In the genomic region with DNA sequence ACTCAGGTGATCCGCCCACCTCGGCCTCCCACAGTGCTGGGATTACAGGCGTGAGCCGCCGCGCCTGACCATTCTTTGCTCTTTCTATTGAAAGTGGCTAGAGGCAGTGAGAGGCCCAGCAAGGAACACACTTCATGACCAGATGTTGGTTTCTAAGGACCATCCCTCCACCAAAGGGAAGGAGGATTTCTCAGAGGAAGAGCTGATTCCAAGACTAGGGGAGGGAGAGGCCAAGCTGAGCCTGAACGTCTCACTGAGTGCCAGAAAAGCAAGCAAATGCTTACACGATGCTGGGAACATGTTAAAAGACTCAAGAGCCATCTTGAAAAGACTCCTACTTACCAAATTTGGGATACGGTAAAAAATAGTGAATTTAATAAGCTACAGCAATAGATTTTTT, we compare ENCODE assay signal across 30 cellular contexts.
DNase-seq lines count a peak whose midpoint lies in the region; ATAC-seq and TF ChIP-seq lines count a peak whose summit lies in the region.
"Had no signal": no experiment of that assay in that cellular context is flagged by ENCODE, and none has a peak within 500 bp of the region (broad histone marks: within the 10 kb centered on the region; RNA-seq: fewer than 3 reads in every experiment).

No MANE protein-coding gene starts in this region.

- no TSS peak for BruUV-seq in MCF 10A (replicated peaks; lab: Mats Ljungman, UMichigan)

- 38 to 41% methylated on average over 3 of the region's 9 CpGs for whole genome bisulfite sequencing in gastroesophageal sphincter (ENCODE audit: low coverage in 1 of 2), 2 donors

- TF ChIP-seq POLR2A in breast epithelium (IDR thresholded peaks at IDR 0.05): no peak
- TF ChIP-seq POLR2A in gastroesophageal sphincter (IDR thresholded peaks at IDR 0.05): no peak

- H3K36me3 Mint-ChIP-seq in MCF 10A (ENCODE audit: insufficient read depth, unreplicated experiment): peaks cover 11% of the 10 kb centered on the region
- peaks cover 15% of the 10 kb centered on the region for H3K36me3 Mint-ChIP-seq in nephron (ENCODE audit: low read depth)
- peaks cover 15% of the 10 kb centered on the region for H3K36me3 Mint-ChIP-seq in type B pancreatic cell
- H3K36me3 Mint-ChIP-seq in activated CD4-positive, alpha-beta T cell treated with anti-CD3 and anti-CD28 coated beads, Interleukin-2, amount 10 ng/mL, durations not matched to agents 24 days and 14 days (ENCODE audit: low read depth): no peaks in the 10 kb centered on the region
- H3K36me3 Mint-ChIP-seq: activated CD4-positive, alpha-beta memory T cell treated with anti-CD3 and anti-CD28 coated beads for 36 hours; naive B cell had no signal

- CTCF ChIA-PET in MCF 10A (lab: Yijun Ruan, JAX): interaction anchor here (2.0 kb wide), 1 partner anchor 119 kb away, joined by 10 read pairs; no protein-coding TSS in a partner anchor

- POLR2A ChIA-PET in MCF 10A (lab: Yijun Ruan, JAX): no interaction called here

- H3K4me1 ChIP-seq in breast epithelium (no peaks in the 10 kb centered on the region), gastroesophageal sphincter (peaks cover 0 to 56% (median 4%) of the 10 kb centered on the region in 3 donors)
- H3K4me1 ChIP-seq: adrenal gland had no signal

- no peak for TF ChIP-seq CTCF in breast epithelium (IDR thresholded peaks at IDR 0.05)
- TF ChIP-seq CTCF in MCF 10A (IDR thresholded peaks at IDR 0.05; ENCODE audit: unreplicated experiment): no peak
- no peak for TF ChIP-seq CTCF in gastroesophageal sphincter (IDR thresholded peaks at IDR 0.05)
- no peak for TF ChIP-seq CTCF in nephron (IDR thresholded peaks at IDR 0.05; ENCODE audit: unreplicated experiment in 3 of 3)
- no peak for TF ChIP-seq CTCF in type B pancreatic cell (conservative IDR thresholded peaks at IDR 0.05)

- H3K27me3 Mint-ChIP-seq in MCF 10A (ENCODE audit: insufficient read depth, unreplicated experiment) (no peaks in the 10 kb centered on the region), nephron (ENCODE audit: low read depth) (no peaks in the 10 kb centered on the region), type B pancreatic cell (no peaks in the 10 kb centered on the region)
- H3K27me3 Mint-ChIP-seq in activated CD4-positive, alpha-beta T cell treated with anti-CD3 and anti-CD28 coated beads, Interleukin-2, amount 10 ng/mL, durations not matched to agents 24 days and 14 days: peaks cover 13% of the 10 kb centered on the region

- H3K27ac ChIP-seq in breast epithelium: peak overlapping the region; percentile 33 to 43
- H3K27ac ChIP-seq in gastroesophageal sphincter: peak overlapping the region in 2 of 4 donors; percentile 12 to 29
- H3K27ac ChIP-seq: 22Rv1, adrenal gland, brain microvascular endothelial cell had no signal

- H3K27me3 ChIP-seq in breast epithelium (no peaks in the 10 kb centered on the region), gastroesophageal sphincter (no peaks in the 10 kb centered on the region)
- H3K27me3 ChIP-seq: adrenal gland, brain microvascular endothelial cell, MG63 had no signal

- no peak overlapping the region for H3K4me3 Mint-ChIP-seq in MCF 10A (ENCODE audit: unreplicated experiment)
- H3K4me3 Mint-ChIP-seq in nephron: peak overlapping the region in 1 of 3 experiments; percentile 40
- peak overlapping the region; percentile 12 for H3K4me3 Mint-ChIP-seq in type B pancreatic cell
- no peak overlapping the region for H3K4me3 Mint-ChIP-seq in activated CD4-positive, alpha-beta T cell treated with anti-CD3 and anti-CD28 coated beads, Interleukin-2, amount 10 ng/mL, durations not matched to agents 24 days and 14 days
- H3K4me3 Mint-ChIP-seq: activated CD4-positive, alpha-beta memory T cell treated with anti-CD3 and anti-CD28 coated beads for 36 hours; activated naive CD4-positive, alpha-beta T cell treated with anti-CD3 and anti-CD28 coated beads for 36 hours; activated T-helper 1 cell treated with anti-CD3 and anti-CD28 coated beads, Interleukin-12 subunit alpha, Interleukin-12 subunit beta, Interleukin-2, Interleukin-4 antibody, amounts not matched to agents 30 ng/mL and 10 ng/mL and 1 ng/mL, durations not matched to agents 14 hours and 24 hours and 36 hours; naive B cell had no signal

- DNase-seq in breast epithelium (ENCODE audit: low spot score in 2 of 2) (no peak), MCF 10A (ENCODE audit: unreplicated experiment) (no peak), type B pancreatic cell (ENCODE audit: extremely low spot score, unreplicated experiment) (no peak), posterior vena cava (ENCODE audit: low spot score) (no peak), NCI-H187 treated with DMSO at 0.1 percent for 48 hours (lab: John Stamatoyannopoulos, UW) (no peak)
- no peak for DNase-seq in activated CD4-positive, alpha-beta T cell treated with anti-CD3 and anti-CD28 coated beads, Interleukin-2, amount 10 ng/mL, durations not matched to agents 24 days and 14 days
- DNase-seq: activated CD4-positive, alpha-beta memory T cell treated with anti-CD3 and anti-CD28 coated beads for 36 hours; activated CD8-positive, alpha-beta memory T cell treated with anti-CD3 and anti-CD28 coated beads, Interleukin-2, amount 50 U/mL, for 4 hours; activated naive CD4-positive, alpha-beta T cell treated with anti-CD3 and anti-CD28 coated beads for 36 hours; adrenal gland; brain microvascular endothelial cell; effector CD8-positive, alpha-beta T cell; KBM-7; left cardiac atrium; mesenchymal stem cell; MG63; naive B cell; NCI-H1105 treated with DMSO at 0.1 percent for 48 hours; NCI-H2029; NCI-H69; stimulated activated CD4-positive, alpha-beta T cell treated with anti-CD3 and anti-CD28 coated beads, Interleukin-4, amount 100 ng/mL, for 24 hours; stimulated activated naive CD4-positive, alpha-beta T cell; T-helper 1 cell had no signal

- H3K27ac Mint-ChIP-seq in MCF 10A (ENCODE audit: low read depth, unreplicated experiment) (no peak overlapping the region), nephron (peak overlapping the region; percentile 24 to 96 (median 59)), type B pancreatic cell (peak overlapping the region; percentile 7)
- H3K27ac Mint-ChIP-seq in activated CD4-positive, alpha-beta T cell treated with anti-CD3 and anti-CD28 coated beads, Interleukin-2, amount 10 ng/mL, durations not matched to agents 24 days and 14 days: no peak overlapping the region
- H3K27ac Mint-ChIP-seq: activated CD4-positive, alpha-beta memory T cell treated with anti-CD3 and anti-CD28 coated beads for 36 hours; activated naive CD4-positive, alpha-beta T cell treated with anti-CD3 and anti-CD28 coated beads for 36 hours; activated T-helper 1 cell treated with anti-CD3 and anti-CD28 coated beads, Interleukin-12 subunit alpha, Interleukin-12 subunit beta, Interleukin-2, Interleukin-4 antibody, amounts not matched to agents 30 ng/mL and 10 ng/mL and 1 ng/mL, durations not matched to agents 14 hours and 24 hours and 36 hours had no signal

- intact Hi-C loops in breast epithelium (cut with DNase I; ENCODE audit: low total_unique reads): no loop called here
- intact Hi-C loops in MCF 10A (cut with micrococcal nuclease): no loop called here
- intact Hi-C loops in posterior vena cava (cut with DNase I): no loop called here
- intact Hi-C loops in activated CD4-positive, alpha-beta T cell treated with anti-CD3 and anti-CD28 coated beads, Interleukin-2, amount 10 ng/mL, durations not matched to agents 24 days and 14 days (cut with micrococcal nuclease): no loop called here

- H3K9me3 Mint-ChIP-seq in MCF 10A (ENCODE audit: unreplicated experiment) (no peaks in the 10 kb centered on the region), nephron (no peaks in the 10 kb centered on the region), type B pancreatic cell (no peaks in the 10 kb centered on the region)
- H3K9me3 Mint-ChIP-seq in activated CD4-positive, alpha-beta T cell treated with anti-CD3 and anti-CD28 coated beads, Interleukin-2, amount 10 ng/mL, durations not matched to agents 24 days and 14 days: no peaks in the 10 kb centered on the region
- H3K9me3 Mint-ChIP-seq: activated CD4-positive, alpha-beta memory T cell treated with anti-CD3 and anti-CD28 coated beads for 36 hours; activated naive CD4-positive, alpha-beta T cell treated with anti-CD3 and anti-CD28 coated beads for 36 hours; activated T-helper 1 cell treated with anti-CD3 and anti-CD28 coated beads, Interleukin-12 subunit alpha, Interleukin-12 subunit beta, Interleukin-2, Interleukin-4 antibody, amounts not matched to agents 30 ng/mL and 10 ng/mL and 1 ng/mL, durations not matched to agents 14 hours and 24 hours and 36 hours; naive B cell had no signal

- ATAC-seq in gastroesophageal sphincter: peak; percentile 50
- ATAC-seq: activated CD4-positive, CD25-positive, alpha-beta regulatory T cell treated with anti-CD3 and anti-CD28 coated beads, Interleukin-2, amount 50 U/mL, for 24 hours; HCT116; right cardiac atrium had no signal

- H3K4me3 ChIP-seq in breast epithelium (no peak overlapping the region), gastroesophageal sphincter (no peak overlapping the region)
- H3K4me3 ChIP-seq: adrenal gland, MG63 had no signal

- no peaks in the 10 kb centered on the region for H3K36me3 ChIP-seq in breast epithelium
- H3K36me3 ChIP-seq in gastroesophageal sphincter: peaks cover 0 to 11% of the 10 kb centered on the region in 2 donors
- H3K36me3 ChIP-seq: adrenal gland, brain microvascular endothelial cell had no signal

- H3K4me1 Mint-ChIP-seq in MCF 10A (ENCODE audit: insufficient read depth, unreplicated experiment): no peaks in the 10 kb centered on the region
- peaks cover 62% of the 10 kb centered on the region for H3K4me1 Mint-ChIP-seq in nephron
- peaks cover 45% of the 10 kb centered on the region for H3K4me1 Mint-ChIP-seq in type B pancreatic cell (ENCODE audit: unreplicated experiment)
- no peaks in the 10 kb centered on the region for H3K4me1 Mint-ChIP-seq in activated CD4-positive, alpha-beta T cell treated with anti-CD3 and anti-CD28 coated beads, Interleukin-2, amount 10 ng/mL, durations not matched to agents 24 days and 14 days
- H3K4me1 Mint-ChIP-seq: naive B cell had no signal

- H3K9me3 ChIP-seq in breast epithelium (no peaks in the 10 kb centered on the region), gastroesophageal sphincter (no peaks in the 10 kb centered on the region)
- H3K9me3 ChIP-seq: adrenal gland, MG63 had no signal

- TF ChIP-seq EP300 in gastroesophageal sphincter (IDR thresholded peaks at IDR 0.05): no peak

Comparison
In these comparisons a context has a peak if more than half of its experiments do, and no peak if none do; other contexts are left out.
1. H3K27ac Mint-ChIP-seq: peak in nephron (3 of 3) and type B pancreatic cell (single experiment); none in MCF 10A (single experiment) and activated CD4-positive, alpha-beta T cell treated with anti-CD3 and anti-CD28 coated beads, Interleukin-2, amount 10 ng/mL, durations not matched to agents 24 days and 14 days (single experiment).